In genomic region chr6:6758915-6759654, GRCh38 we compare ENCODE assay signal across 8 cellular contexts.
DNase-seq lines count a peak whose midpoint lies in the region; ATAC-seq and TF ChIP-seq lines count a peak whose summit lies in the region.

No MANE protein-coding gene starts in this region.

- H3K4me3 ChIP-seq in body of pancreas (no peak overlapping the region), spleen (peak overlapping the region in 2 of 8 donors; percentile 6 to 24)

- H3K27me3 ChIP-seq in body of pancreas (no peaks in the 10 kb centered on the region), spleen (replicated peaks in 1 of 7) (no peaks in the 10 kb centered on the region)

- 41 to 51% methylated on average over 18 to 22 of the region's 22 CpGs for WGBS in body of pancreas, 2 donors
- WGBS in spleen, 5 donors: 33 to 43% (median 37%) methylated on average over 22 of the region's 22 CpGs

- TF ChIP-seq CTCF in body of pancreas (IDR thresholded peaks at IDR 0.05): peak in 6 of 7 experiments; percentile 19 to 65 (median 48)
- TF ChIP-seq CTCF in spleen (IDR thresholded peaks at IDR 0.05 in 8 of 11, conservative IDR thresholded peaks at IDR 0.05 in 3 of 11): peak; percentile 45 to 80 (median 65)

- peak overlapping the region; percentile 27 to 70 (median 68) for H3K27ac ChIP-seq in body of pancreas
- peak overlapping the region in 4 of 8 donors; percentile 7 to 66 (median 44) for H3K27ac ChIP-seq in spleen

- intact Hi-C loops in body of pancreas (cut with DNase I): no loop called here
- intact Hi-C loops in spleen (cut with DNase I; ENCODE audit: low total_unique reads): no loop called here

- TF ChIP-seq POLR2A in body of pancreas (IDR thresholded peaks at IDR 0.05) (peak in 1 of 3 donors; percentile 13), spleen (IDR thresholded peaks at IDR 0.05) (no peak)

- H3K36me3 ChIP-seq in body of pancreas (replicated peaks in 1 of 2; ENCODE audit: insufficient read depth in 1 of 2, low read depth in 2 of 2): no peaks in the 10 kb centered on the region
- H3K36me3 ChIP-seq in spleen: no peaks in the 10 kb centered on the region

- H3K9me3 ChIP-seq in body of pancreas: no peaks in the 10 kb centered on the region
- no peaks in the 10 kb centered on the region for H3K9me3 ChIP-seq in spleen

- ATAC-seq in GM19023 (IDR thresholded peaks at IDR 0.05; ENCODE audit: unreplicated experiment) (peak; percentile 74), HG03159 (IDR thresholded peaks at IDR 0.05; ENCODE audit: unreplicated experiment) (peak; percentile 75), body of pancreas (peak; percentile 91)

- H3K4me1 ChIP-seq in body of pancreas (peaks cover 15% of the 10 kb centered on the region), spleen (peaks cover 0 to 20% (median 12%) of the 10 kb centered on the region in 6 donors)

- peak; percentile 33 for DNase-seq in COLO829 (ENCODE audit: low spot score)
- peak; percentile 74 to 89 for DNase-seq in NCI-H526 (lab: John Stamatoyannopoulos, UW)
- DNase-seq in body of pancreas: peak; percentile 68 to 86 (median 80)
- DNase-seq in iPS-NIHi7 (ENCODE audit: extremely low spot score): peak; percentile 76
- no peak for DNase-seq in spleen
- DNase-seq in effector CD8-positive, alpha-beta T cell (lab: John Stamatoyannopoulos, UW): no peak

Comparison
In these comparisons a context has a peak if more than half of its experiments do, and no peak if none do; other contexts are left out.
1. DNase-seq: peak in COLO829 (single experiment), NCI-H526 (2 of 2), body of pancreas (4 of 4) and iPS-NIHi7 (single experiment); none in spleen (single experiment) and effector CD8-positive, alpha-beta T cell (single experiment).
2. Peak in every context shown above with its lines, with median percentiles within 50 percentile points of each other: ATAC-seq.